Comparison of ENCODE assay signal across 13 cellular contexts in the genomic region with DNA sequence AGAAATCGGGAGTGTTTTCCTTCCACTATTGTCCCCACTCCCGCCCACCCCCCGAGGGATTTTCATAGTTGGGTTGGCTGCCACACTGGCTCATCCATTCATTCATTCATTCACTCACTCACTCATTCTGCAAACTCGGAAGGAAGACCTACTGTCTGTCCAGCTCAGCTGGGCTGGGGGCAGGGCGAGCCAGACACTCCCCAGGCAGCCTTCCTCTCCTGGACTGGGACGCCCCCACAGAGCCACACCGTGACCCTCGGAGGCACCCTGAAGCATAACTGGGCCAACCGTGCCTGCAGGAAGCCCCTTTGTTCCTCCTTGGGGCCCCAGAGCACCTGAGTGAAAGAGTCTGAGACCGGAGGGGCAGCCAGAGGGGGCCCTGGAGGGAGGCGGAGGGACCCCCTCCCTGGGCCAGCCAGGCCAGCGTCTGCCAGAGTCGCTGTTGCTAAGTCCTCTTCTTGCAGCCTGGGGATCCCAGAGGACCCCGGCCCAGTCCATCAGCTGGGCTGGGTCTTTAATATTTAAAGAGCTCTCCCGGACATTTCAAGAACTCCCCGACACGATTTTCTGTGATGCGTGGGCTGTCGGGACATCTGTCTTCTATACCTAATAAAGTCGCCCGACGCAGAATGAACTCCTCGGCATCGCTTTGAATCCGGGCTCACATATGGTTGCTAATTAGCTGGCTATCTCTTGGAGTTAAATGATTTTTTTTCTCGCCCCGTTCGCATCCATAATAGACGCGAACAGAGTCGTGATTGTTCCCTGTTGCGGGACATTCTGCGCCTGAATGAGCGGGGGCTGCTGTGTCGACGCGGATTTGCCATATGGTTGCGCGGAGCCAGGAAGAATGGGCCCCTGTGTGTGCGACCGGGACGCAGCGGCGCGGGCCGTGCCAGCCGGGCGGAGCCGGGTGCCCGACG. TPM values are rescaled to one million over a fixed set of nuclear protein-coding genes. Genes with fewer than 3 reads are reported as not detected.
DNase-seq lines count a peak whose midpoint lies in the region; ATAC-seq and TF ChIP-seq lines count a peak whose summit lies in the region.
"Had no signal": no experiment of that assay in that cellular context is flagged by ENCODE, and none has a peak within 500 bp of the region (broad histone marks: within the 10 kb centered on the region; RNA-seq: fewer than 3 reads in every experiment).

No MANE protein-coding gene starts in this region.

- H3K9ac ChIP-seq in colonic mucosa (ENCODE audit: low read depth in 2 of 2, low read length in 2 of 2), result no peak overlapping the region

- H3K9me3 ChIP-seq in tibial artery (no peaks in the 10 kb centered on the region), colonic mucosa (no peaks in the 10 kb centered on the region)
- H3K9me3 ChIP-seq: adrenal gland had no signal

- H3K27me3 ChIP-seq in tibial artery, result peaks cover 0 to 68% of the 10 kb centered on the region in 2 donors
- peaks cover 25% of the 10 kb centered on the region for H3K27me3 ChIP-seq in colonic mucosa

- H3K4me3 ChIP-seq in tibial artery (peak overlapping the region in 1 of 2 donors; percentile 12), colonic mucosa (no peak overlapping the region)

- CTCF ChIA-PET in activated B cell treated with CpG ODN at 0.5 μM for 24 hours (lab: Charles Lee), result interaction anchor here (1.7 kb wide), 1 partner anchor 336 kb away, joined by 4 read pairs; no protein-coding TSS in a partner anchor

- TF ChIP-seq CTCF in activated B cell treated with CpG ODN at 0.5 μM for 24 hours (IDR thresholded peaks at IDR 0.05) (no peak), tibial artery (IDR thresholded peaks at IDR 0.05) (no peak), colonic mucosa (IDR thresholded peaks at IDR 0.05) (no peak)

- ATAC-seq in activated B cell treated with CpG ODN at 0.5 μM for 24 hours (ENCODE audit: low read depth), result no peak

- no peaks in the 10 kb centered on the region for H3K36me3 ChIP-seq in tibial artery
- H3K36me3 ChIP-seq in colonic mucosa, result no peaks in the 10 kb centered on the region
- H3K36me3 ChIP-seq: adrenal gland had no signal

- no peak overlapping the region for H3K27ac Mint-ChIP-seq in activated B cell treated with CpG ODN at 0.5 μM for 24 hours
- H3K27ac Mint-ChIP-seq in immature natural killer cell, result no peak overlapping the region

- no peaks in the 10 kb centered on the region for H3K9me3 Mint-ChIP-seq in activated B cell treated with CpG ODN at 0.5 μM for 24 hours
- H3K9me3 Mint-ChIP-seq in immature natural killer cell, result peaks cover 0 to 2% (median 0%) of the 10 kb centered on the region in 6 donors

- peaks cover 8% of the 10 kb centered on the region for H3K4me1 Mint-ChIP-seq in activated B cell treated with CpG ODN at 0.5 μM for 24 hours
- peaks cover 17 to 39% of the 10 kb centered on the region in 2 donors for H3K4me1 Mint-ChIP-seq in immature natural killer cell

- intact Hi-C loops in activated B cell treated with CpG ODN at 0.5 μM for 24 hours (cut with micrococcal nuclease), result no loop called here
- intact Hi-C loops in tibial artery (cut with DNase I; ENCODE audit: low total_unique reads), result no loop called here
- intact Hi-C loops in colonic mucosa (cut with DNase I), result no loop called here

- H3K27ac ChIP-seq in tibial artery (no peak overlapping the region), colonic mucosa (no peak overlapping the region)
- H3K27ac ChIP-seq: adrenal gland had no signal

- H3K4me1 ChIP-seq in tibial artery (peaks cover 0 to 10% (median 0%) of the 10 kb centered on the region in 4 donors), colonic mucosa (no peaks in the 10 kb centered on the region)

- peak overlapping the region; percentile 37 for H3K4me3 Mint-ChIP-seq in activated B cell treated with CpG ODN at 0.5 μM for 24 hours
- peak overlapping the region; percentile 77 to 82 (median 79) for H3K4me3 Mint-ChIP-seq in immature natural killer cell

- POLR2A ChIA-PET in activated B cell treated with CpG ODN at 0.5 μM for 24 hours (lab: Charles Lee), result no interaction called here

- DNase-seq in NCI-H524 (lab: John Stamatoyannopoulos, UW) (peak; percentile 16 to 48), NCI-H524 treated with DMSO at 0.1 percent for 48 hours (lab: John Stamatoyannopoulos, UW) (no peak), activated B cell treated with CpG ODN at 0.5 μM for 24 hours (no peak), immature natural killer cell (no peak), retina (peak; percentile 85), tibial artery (no peak), colonic mucosa (no peak)
- DNase-seq in central memory CD4-positive, alpha-beta T cell, result no peak
- DNase-seq: 8988T; activated CD4-positive, alpha-beta T cell treated with anti-CD3 and anti-CD28 coated beads, Interleukin-2, amount 50 U/mL, for 1 hour; adrenal gland; DND-41; kidney glomerular epithelial cell had no signal

- no peaks in the 10 kb centered on the region for H3K36me3 Mint-ChIP-seq in activated B cell treated with CpG ODN at 0.5 μM for 24 hours (ENCODE audit: low read depth)
- H3K36me3 Mint-ChIP-seq in immature natural killer cell, result peaks cover 0 to 3% (median 0%) of the 10 kb centered on the region in 3 donors

- peaks cover 40% of the 10 kb centered on the region for H3K27me3 Mint-ChIP-seq in activated B cell treated with CpG ODN at 0.5 μM for 24 hours
- H3K27me3 Mint-ChIP-seq in immature natural killer cell (ENCODE audit: low read depth in 3 of 3), result peaks cover 11 to 14% (median 13%) of the 10 kb centered on the region in 3 donors

RNA-seq across cellular contexts. Expression of gene CDKN1C, which starts 16.7 kb away (rescaled TPM):
- total RNA-seq in activated B cell treated with CpG ODN at 0.5 μM for 24 hours (1.1 and 1.4 TPM in 2 replicates), colonic mucosa (10 to 100 TPM; 10.9 to 18.2 TPM)
- polyA plus RNA-seq in immature natural killer cell, result under 1 TPM in 1 of 3 donors, not detected in 2; 0.24 TPM

Comparison
In these comparisons a context has a peak if more than half of its experiments do, and no peak if none do; other contexts are left out.
1. DNase-seq: peak in NCI-H524 (2 of 2) and retina (single experiment); none in NCI-H524 treated with DMSO at 0.1 percent for 48 hours (single experiment), activated B cell treated with CpG ODN at 0.5 μM for 24 hours (single experiment), immature natural killer cell (0 of 3), tibial artery (0 of 2), central memory CD4-positive, alpha-beta T cell (single experiment) and colonic mucosa (single experiment).